In genomic region chr15:58331903-58332675, GRCh38 we compare ENCODE assay signal across 8 cellular contexts.
DNase-seq lines count a peak whose midpoint lies in the region; ATAC-seq and TF ChIP-seq lines count a peak whose summit lies in the region.

No MANE protein-coding gene starts in this region.

- H3K4me1 ChIP-seq in neuron (ENCODE audit: insufficient read depth, low read length), result peaks cover 21% of the 10 kb centered on the region

- H3K4me3 ChIP-seq in neuron (ENCODE audit: low read length), result peak overlapping the region; percentile 36

- no peaks in the 10 kb centered on the region for H3K27me3 ChIP-seq in neuron (ENCODE audit: insufficient read depth, low read length)

- H3K4me1 Mint-ChIP-seq in stimulated activated naive CD8-positive, alpha-beta T cell treated with anti-CD3 and anti-CD28 coated beads, Interleukin-15, amount 100 ng/mL, for 72 hours, result peaks cover 39% of the 10 kb centered on the region

- H2AFZ ChIP-seq in neuron (ENCODE audit: low read depth, low read length), result peak overlapping the region; percentile 74

- peaks cover 4% of the 10 kb centered on the region for H3K9me3 ChIP-seq in neuron (ENCODE audit: low read length)

- H3K27ac Mint-ChIP-seq in stimulated activated naive CD8-positive, alpha-beta T cell treated with anti-CD3 and anti-CD28 coated beads, Interleukin-15, amount 100 ng/mL, for 72 hours, result peak overlapping the region; percentile 87 to 92

- peak; percentile 93 for DNase-seq in COLO668 (lab: John Stamatoyannopoulos, UW; ENCODE audit: unreplicated experiment)
- peak; percentile 99 for DNase-seq in Kasumi-1 (lab: John Stamatoyannopoulos, UW)
- DNase-seq in activated effector memory CD4-positive, alpha-beta T cell treated with anti-CD3 and anti-CD28 coated beads, Interleukin-2, amount 50 U/mL, for 16 hours, result peak; percentile 91
- peak; percentile 99 for DNase-seq in fibroblast of the conjunctiva (ENCODE audit: low read depth)
- DNase-seq in stimulated activated naive CD8-positive, alpha-beta T cell treated with anti-CD3 and anti-CD28 coated beads, Interleukin-15, amount 100 ng/mL, for 72 hours, result peak; percentile 76 to 93

- H3K36me3 ChIP-seq in neuron (ENCODE audit: insufficient read depth, low read length), result no peaks in the 10 kb centered on the region

- no peaks in the 10 kb centered on the region for H3K27me3 Mint-ChIP-seq in stimulated activated naive CD8-positive, alpha-beta T cell treated with anti-CD3 and anti-CD28 coated beads, Interleukin-15, amount 100 ng/mL, for 72 hours

- peak overlapping the region; percentile 30 to 64 for H3K4me3 Mint-ChIP-seq in stimulated activated naive CD8-positive, alpha-beta T cell treated with anti-CD3 and anti-CD28 coated beads, Interleukin-15, amount 100 ng/mL, for 72 hours

- TF ChIP-seq POLR2A in Raji (IDR thresholded peaks at IDR 0.05; ENCODE audit: insufficient read depth, low read depth, low read length), result peak; percentile 37; the same call in 1 of the 2 replicates

- H3K9me3 Mint-ChIP-seq in stimulated activated naive CD8-positive, alpha-beta T cell treated with anti-CD3 and anti-CD28 coated beads, Interleukin-15, amount 100 ng/mL, for 72 hours, result peaks cover 10 to 22% of the 10 kb centered on the region in 2 donors

- ATAC-seq in GM21576 (IDR thresholded peaks at IDR 0.05; ENCODE audit: unreplicated experiment), result peak; percentile 71
- peak; percentile 98 for ATAC-seq in stimulated activated naive CD8-positive, alpha-beta T cell treated with anti-CD3 and anti-CD28 coated beads, Interleukin-15, amount 100 ng/mL, for 72 hours

Comparison
In these comparisons a context has a peak if more than half of its experiments do, and no peak if none do; other contexts are left out.
1. Peak in every context shown above with its lines: DNase-seq, ATAC-seq and H3K4me3 ChIP-seq.